ENCODE assay signal across 26 cellular contexts in the genomic region with DNA sequence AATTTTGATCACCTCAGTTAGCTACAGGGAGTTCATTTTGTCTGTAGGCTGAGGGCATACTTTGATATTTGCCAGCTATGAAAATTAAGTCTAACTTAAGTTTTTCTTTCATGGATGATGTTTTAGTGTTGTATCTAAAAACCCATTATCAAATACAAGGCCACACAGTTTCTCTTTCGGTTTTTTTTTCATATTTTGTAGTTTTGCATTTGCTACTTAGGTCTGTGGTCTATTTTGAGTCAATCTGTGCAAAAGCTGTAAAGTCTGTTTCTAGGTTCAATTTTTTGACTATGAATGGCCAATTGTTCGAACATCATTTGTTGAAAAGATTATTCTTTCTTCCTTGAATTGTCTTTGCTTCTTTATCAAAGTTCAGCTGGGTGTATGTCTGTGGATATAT.
"Had no signal": no experiment of that assay in that cellular context is flagged by ENCODE, and none has a peak within 500 bp of the region (broad histone marks: within the 10 kb centered on the region; RNA-seq: fewer than 3 reads in every experiment).

No MANE protein-coding gene starts in this region.

- H3K27ac ChIP-seq: colonic mucosa, epithelial cell of prostate, esophagus squamous epithelium, gastrocnemius medialis, heart right ventricle, left lung, lower lobe of right lung had no signal

- DNase-seq: colonic mucosa; cortex of kidney; effector CD8-positive, alpha-beta T cell; effector memory CD8-positive, alpha-beta T cell; endodermal cell; erythroblast; esophagus squamous epithelium; foreskin fibroblast; foreskin melanocyte; gastrocnemius medialis; glutamatergic neuron; head of caudate nucleus; heart right ventricle; hippocampal formation; left cardiac atrium; left lung; left ventricle myocardium superior; lower lobe of right lung; mesenchymal stem cell; mucosa of descending colon; naive B cell had no signal

- ATAC-seq: effector memory CD8-positive, alpha-beta T cell; esophagus mucosa; gastrocnemius medialis; heart right ventricle; left cardiac atrium; left lung; left ventricle myocardium superior; lower lobe of right lung; mucosa of descending colon had no signal

- H3K4me1 ChIP-seq: colonic mucosa, esophagus squamous epithelium, gastrocnemius medialis, heart right ventricle, left lung, lower lobe of right lung had no signal

- H3K9me3 ChIP-seq: colonic mucosa, esophagus squamous epithelium, gastrocnemius medialis, heart right ventricle, left lung, lower lobe of right lung, mucosa of descending colon had no signal

- H3K4me3 ChIP-seq: colonic mucosa, esophagus squamous epithelium, gastrocnemius medialis, heart right ventricle, left lung, lower lobe of right lung, mucosa of descending colon had no signal

- FAIRE-seq: endometrium, islet of Langerhans, keratinocyte had no signal

- H3K36me3 ChIP-seq: colonic mucosa, esophagus squamous epithelium, gastrocnemius medialis, heart right ventricle, left lung, lower lobe of right lung had no signal

- H3K27me3 ChIP-seq: colonic mucosa, esophagus squamous epithelium, gastrocnemius medialis, heart right ventricle, left lung had no signal
